Comparison of ENCODE assay signal across 20 cellular contexts in the genomic region with DNA sequence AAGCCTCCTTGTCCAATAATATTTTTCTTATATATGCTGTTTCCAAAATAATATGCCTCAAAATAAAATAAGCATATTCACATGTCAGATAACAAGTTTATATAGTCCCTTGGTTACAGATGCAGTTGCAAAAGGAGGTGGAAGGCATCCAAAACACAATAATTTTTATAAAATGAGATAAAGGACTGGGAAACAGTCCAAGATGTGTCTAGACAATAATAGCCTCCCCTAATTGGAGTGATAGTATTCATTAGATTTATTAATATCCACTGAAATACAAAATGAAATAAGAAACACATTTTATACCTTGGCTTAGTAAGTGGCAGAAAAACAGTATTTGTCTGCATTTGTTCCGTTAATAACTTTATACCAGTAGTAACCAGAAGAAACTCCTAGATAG. TPM values are rescaled to one million over a fixed set of nuclear protein-coding genes. Genes with fewer than 3 reads are reported as not detected.
A peak's percentile ranks its signal among the peaks of the same experiment; 100 is the strongest.
DNase-seq lines count a peak whose midpoint lies in the region; ATAC-seq and TF ChIP-seq lines count a peak whose summit lies in the region.
"Had no signal": no experiment of that assay in that cellular context is flagged by ENCODE, and none has a peak within 500 bp of the region (broad histone marks: within the 10 kb centered on the region; RNA-seq: fewer than 3 reads in every experiment).

No MANE protein-coding gene starts in this region.

- peaks cover 0 to 54% (median 38%) of the 10 kb centered on the region in 9 donors for H3K36me3 ChIP-seq in heart left ventricle
- H3K36me3 ChIP-seq in parathyroid adenoma (ENCODE audit: control insufficient read depth, insufficient read depth, low read length) = no peaks in the 10 kb centered on the region

- intact Hi-C loops in heart left ventricle (cut with DNase I) = no loop called here

- H3K4me2 ChIP-seq in parathyroid adenoma (ENCODE audit: low read length) = peak overlapping the region; percentile 37

- H3K27ac ChIP-seq in heart left ventricle (peak overlapping the region; percentile 33 to 74 (median 58)), parathyroid adenoma (no peak overlapping the region)

- no peak overlapping the region for H2AFZ ChIP-seq in parathyroid adenoma

- no peak for TF ChIP-seq CTCF in heart left ventricle (IDR thresholded peaks at IDR 0.05)
- no peak for TF ChIP-seq CTCF in parathyroid adenoma (IDR thresholded peaks at IDR 0.05)

- no peak overlapping the region for H3K4me3 ChIP-seq in heart left ventricle
- H3K4me3 ChIP-seq in parathyroid adenoma (ENCODE audit: low read depth, low read length) = no peak overlapping the region

- WGBS in heart left ventricle, 4 donors = 34 to 52% (median 41%) methylated on average over 1 of the region's 1 CpG

- H3K9me3 ChIP-seq in heart left ventricle (no peaks in the 10 kb centered on the region), parathyroid adenoma (ENCODE audit: control insufficient read depth, low read length) (no peaks in the 10 kb centered on the region)

- DNase-seq in NCI-H1105 (lab: John Stamatoyannopoulos, UW) (peak; percentile 19), amniotic epithelial cell (ENCODE audit: low read depth) (peak; percentile 69), heart left ventricle (no peak), SKM-1 treated with dmso at 0.1 percent for 144 hours (lab: John Stamatoyannopoulos, UW; ENCODE audit: unreplicated experiment) (no peak), NOMO-1 treated with DMSO at 0.1 percent for 48 hours (lab: John Stamatoyannopoulos, UW; ENCODE audit: unreplicated experiment) (no peak)
- no peak for DNase-seq in activated CD4-positive, alpha-beta T cell treated with anti-CD3 and anti-CD28 coated beads for 4 hours
- DNase-seq in stimulated activated naive CD8-positive, alpha-beta T cell treated with anti-CD3 and anti-CD28 coated beads, Interleukin-15, Interleukin-2, amounts not matched to agents 100 U/mL and 50 U/mL, for 24 hours = no peak
- DNase-seq: AML-193; CD4-positive, CD25-positive, alpha-beta regulatory T cell; DMS53; IMR-90; Kasumi-1; NCI-H1417; NCI-H2029; NCI-H2171 treated with DMSO at 0.1 percent for 48 hours; NCI-H510A; NCI-H82 had no signal

- ATAC-seq in heart left ventricle = peak in 3 of 4 donors; percentile 11 to 64 (median 38)
- ATAC-seq in stimulated activated naive CD8-positive, alpha-beta T cell treated with anti-CD3 and anti-CD28 coated beads, Interleukin-15, Interleukin-2, amounts not matched to agents 100 U/mL and 50 U/mL, for 24 hours = no peak
- ATAC-seq: HCT116 had no signal

- H3K27me3 ChIP-seq in heart left ventricle = no peaks in the 10 kb centered on the region
- H3K27me3 ChIP-seq in parathyroid adenoma (ENCODE audit: control insufficient read depth, insufficient read depth, low read length) = no peaks in the 10 kb centered on the region

- H3K4me1 ChIP-seq in heart left ventricle (peaks cover 0 to 34% (median 19%) of the 10 kb centered on the region in 12 donors), parathyroid adenoma (peaks cover 6% of the 10 kb centered on the region)

- TF ChIP-seq POLR2A in heart left ventricle (IDR thresholded peaks at IDR 0.05) = no peak

- H3K79me2 ChIP-seq in parathyroid adenoma = no peaks in the 10 kb centered on the region

- H3K9ac ChIP-seq in parathyroid adenoma = no peak overlapping the region

RNA-seq across cellular contexts. Expression of gene BCAP29, which starts 30.3 kb away (rescaled TPM):
- total RNA-seq in heart left ventricle = 100 to 1,000 TPM in 8 of 9 donors, 10 to 100 TPM in 1; 96.2 to 241 (median 117) TPM
- 100 to 1,000 TPM in 1 of 2 donors, 10 to 100 TPM in 1; 42.5 to 157 TPM for polyA plus RNA-seq in heart left ventricle

RNA-seq across cellular contexts. Expression of gene DUS4L, which starts 46.6 kb away (rescaled TPM):
- total RNA-seq in heart left ventricle = 10 to 100 TPM in 3 of 9 donors, 1 to 10 TPM in 6; 5.3 to 11.7 (median 8.9) TPM
- polyA plus RNA-seq in heart left ventricle = 1 to 10 TPM; 4.5 to 5.9 TPM

RNA-seq across cellular contexts. Expression of gene COG5, which starts 46.6 kb away (rescaled TPM):
- total RNA-seq in heart left ventricle = 10 to 100 TPM; 30.3 to 61.6 (median 53.8) TPM
- polyA plus RNA-seq in heart left ventricle = 10 to 100 TPM in 1 of 2 donors, 1 to 10 TPM in 1; 9.4 to 25.0 TPM

RNA-seq across cellular contexts. Expression of gene SLC26A4, which starts 50.3 kb away (rescaled TPM):
- 1 to 10 TPM in 3 of 9 donors, under 1 TPM in 6; 0.19 to 1.8 (median 0.45) TPM for total RNA-seq in heart left ventricle
- polyA plus RNA-seq in heart left ventricle = under 1 TPM; 0.21 to 0.30 TPM
- total RNA-seq: HT-29 had no signal

Comparison
In these comparisons a context has a peak if more than half of its experiments do, and no peak if none do; other contexts are left out.
1. DNase-seq: peak in NCI-H1105 (single experiment) and amniotic epithelial cell (single experiment); none in heart left ventricle (0 of 5), SKM-1 treated with dmso at 0.1 percent for 144 hours (single experiment), NOMO-1 treated with DMSO at 0.1 percent for 48 hours (single experiment), activated CD4-positive, alpha-beta T cell treated with anti-CD3 and anti-CD28 coated beads for 4 hours (0 of 2) and stimulated activated naive CD8-positive, alpha-beta T cell treated with anti-CD3 and anti-CD28 coated beads, Interleukin-15, Interleukin-2, amounts not matched to agents 100 U/mL and 50 U/mL, for 24 hours (single experiment).